8 cellular contexts compared by ENCODE assay signal in the genomic region with DNA sequence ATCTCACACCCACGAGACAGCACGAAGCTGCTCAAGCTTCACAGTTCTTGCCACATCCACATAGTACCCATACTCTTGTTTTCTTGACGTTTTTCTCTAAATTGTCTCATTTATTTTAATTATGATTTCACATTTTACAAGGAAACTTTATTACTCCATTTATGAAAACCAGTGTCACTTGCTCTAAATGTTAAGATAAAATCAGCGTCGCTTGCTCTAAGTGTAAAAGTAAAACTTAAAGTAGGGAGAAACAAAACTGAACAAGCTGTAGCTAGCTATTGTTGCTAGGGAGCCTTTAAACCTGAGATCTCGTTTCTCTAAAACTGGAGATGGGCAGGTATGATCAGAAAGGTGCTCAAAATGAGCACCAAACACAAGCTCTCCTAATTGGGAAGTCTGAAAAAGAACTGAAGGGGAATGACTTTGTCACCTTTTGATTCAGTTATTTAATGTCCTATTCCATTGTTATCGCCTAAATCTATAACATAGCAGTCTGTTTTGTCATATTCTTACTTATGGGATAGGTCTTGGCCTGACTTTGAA. TPM values are rescaled to one million over a fixed set of nuclear protein-coding genes. Genes with fewer than 3 reads are reported as not detected.
DNase-seq lines count a peak whose midpoint lies in the region; TF ChIP-seq lines count a peak whose summit lies in the region.

No MANE protein-coding gene starts in this region.

- H3K9me3 ChIP-seq in OCI-LY7 (ENCODE audit: low read length) (no peaks in the 10 kb centered on the region), esophagus (ENCODE audit: control insufficient read depth in 2 of 2, insufficient read depth in 1 of 2, low read depth in 1 of 2, low read length in 1 of 2) (no peaks in the 10 kb centered on the region), prostate gland (no peaks in the 10 kb centered on the region)

- intact Hi-C loops in OCI-LY7 (cut with micrococcal nuclease; ENCODE audit: unreplicated experiment) = loop anchor here (1.0 to 10.0 kb wide), 4 partner anchors 41 to 454 kb away; a partner anchor contains a TSS
- intact Hi-C loops in prostate gland (cut with DNase I) = no loop called here

- peak overlapping the region; percentile 93 for H3K4me2 ChIP-seq in OCI-LY7 (ENCODE audit: low read length)

- H3K27ac ChIP-seq in OCI-LY7 (ENCODE audit: low read depth, low read length, poor library complexity, severe bottlenecking) (peak overlapping the region; percentile 84), esophagus (ENCODE audit: low read depth in 2 of 2, low read length in 1 of 2) (peak overlapping the region; percentile 94 to 97), prostate gland (peak overlapping the region; percentile 81 to 84)

- no peak for DNase-seq in GM12865 (ENCODE audit: low read depth)
- no peak for DNase-seq in OCI-LY7 (ENCODE audit: low spot score)
- DNase-seq in prostate gland (ENCODE audit: low spot score) = no peak
- no peak for DNase-seq in DMS153 treated with DMSO at 0.1 percent for 48 hours (lab: John Stamatoyannopoulos, UW; ENCODE audit: unreplicated experiment)
- DNase-seq in SIG-M5 treated with dmso at 0.1 percent for 504 hours (lab: John Stamatoyannopoulos, UW; ENCODE audit: unreplicated experiment) = no peak
- no peak for DNase-seq in NCI-H82 treated with DMSO at 0.1 percent for 48 hours (lab: John Stamatoyannopoulos, UW; ENCODE audit: unreplicated experiment)
- DNase-seq in globus pallidus (ENCODE audit: low spot score) = no peak

- H3K79me2 ChIP-seq in OCI-LY7 (ENCODE audit: insufficient read depth, low read depth, low read length) = peaks cover 57% of the 10 kb centered on the region

- H2AFZ ChIP-seq in OCI-LY7 (ENCODE audit: low read length) = peak overlapping the region; percentile 81; the same call in 1 of the 2 replicates

- TF ChIP-seq CTCF in GM12865 (IDR thresholded peaks at IDR 0.05; ENCODE audit: insufficient read depth, low read depth, low read length, missing control alignments) = no peak
- no peak for TF ChIP-seq CTCF in OCI-LY7 (conservative IDR thresholded peaks at IDR 0.05; ENCODE audit: low read length)
- no peak for TF ChIP-seq CTCF in prostate gland (IDR thresholded peaks at IDR 0.05)

- H4K20me1 ChIP-seq in OCI-LY7 (ENCODE audit: insufficient read depth, low read length) = no peaks in the 10 kb centered on the region

- H3K27me3 ChIP-seq in esophagus (ENCODE audit: control insufficient read depth in 1 of 2, insufficient read depth in 2 of 2, low read length in 2 of 2) (no peaks in the 10 kb centered on the region), prostate gland (replicated peaks; ENCODE audit: insufficient read depth) (no peaks in the 10 kb centered on the region)

- POLR2A ChIA-PET in OCI-LY7 (lab: Charles Lee) = interaction anchor here (0.6 to 5.0 kb wide), 10 partner anchors 9 to 372 kb away, joined by 3 to 54 read pairs (median 5); a partner anchor contains a TSS

- H3K4me3 ChIP-seq in GM12865 (ENCODE audit: low read depth, low read length) (peak overlapping the region; percentile 96), OCI-LY7 (ENCODE audit: low read depth, low read length, poor library complexity, severe bottlenecking) (peak overlapping the region; percentile 88), esophagus (ENCODE audit: low read depth in 1 of 2, low read length in 2 of 2) (peak overlapping the region; percentile 91 to 97), prostate gland (peak overlapping the region; percentile 58 to 68)

- CTCF ChIA-PET in OCI-LY7 (lab: Charles Lee; ENCODE audit: unreplicated experiment) = interaction anchor here (1.3 kb wide), 1 partner anchor 118 kb away, joined by 3 read pairs; no protein-coding TSS in a partner anchor

- WGBS in esophagus, 2 donors = 5 to 6% methylated on average over 7 of the region's 7 CpGs
- 5% methylated on average over 7 of the region's 7 CpGs for WGBS in prostate gland

- H3K36me3 ChIP-seq in OCI-LY7 (ENCODE audit: insufficient read depth, low read length) (peaks cover 29% of the 10 kb centered on the region), esophagus (ENCODE audit: control insufficient read depth in 2 of 2, insufficient read depth in 2 of 2, low read length in 1 of 2) (peaks cover 0 to 3% of the 10 kb centered on the region in 2 donors), prostate gland (no peaks in the 10 kb centered on the region)

- peaks cover 46% of the 10 kb centered on the region for H3K4me1 ChIP-seq in OCI-LY7 (ENCODE audit: insufficient read depth, low read length, poor library complexity, severe bottlenecking)
- H3K4me1 ChIP-seq in esophagus (ENCODE audit: control insufficient read depth in 2 of 2, insufficient read depth in 2 of 2, low read length in 1 of 2) = peaks cover 0 to 5% of the 10 kb centered on the region in 2 donors
- peaks cover 11% of the 10 kb centered on the region for H3K4me1 ChIP-seq in prostate gland (replicated peaks)

- TF ChIP-seq POLR2A in prostate gland (IDR thresholded peaks at IDR 0.05) = no peak

- TSS peak; percentile 64 for BruUV-seq in OCI-LY7 (replicated peaks; lab: Mats Ljungman, UMichigan)

- H3K9me2 ChIP-seq in OCI-LY7 (ENCODE audit: insufficient read depth, low read length) = no peaks in the 10 kb centered on the region

RNA-seq across cellular contexts. Expression of a gene that starts 0.7 kb away (rescaled TPM):
- 21.6 and 25.8 TPM in 2 replicates for total RNA-seq in OCI-LY7 (2014; rRNA removed; shearing (Covaris generic))
- 37.0 and 48.1 TPM in 2 replicates for total RNA-seq in OCI-LY7 (2022)
- polyA plus RNA-seq in esophagus = 1 to 10 TPM; 5.5 to 6.2 TPM
- 10 to 100 TPM; 60.8 to 91.3 TPM for total RNA-seq in prostate gland

RNA-seq across cellular contexts. Expression of a gene that starts 1.0 kb away (rescaled TPM):
- total RNA-seq in OCI-LY7 (2014; rRNA removed; shearing (Covaris generic)) = 42.4 and 46.3 TPM in 2 replicates
- total RNA-seq in OCI-LY7 (2022) (74.6 and 86.1 TPM in 2 replicates), prostate gland (10 to 100 TPM; 20.6 to 34.0 TPM)
- polyA plus RNA-seq in esophagus = 10 to 100 TPM in 1 of 2 donors, 1 to 10 TPM in 1; 6.2 to 13.4 TPM

RNA-seq across cellular contexts. Expression of a gene that starts 12.3 kb away (rescaled TPM):
- total RNA-seq in OCI-LY7 (2014; rRNA removed; shearing (Covaris generic)) = 0.36 and 1.1 TPM in 2 replicates
- total RNA-seq in OCI-LY7 (2022) = 2.5 and 2.6 TPM in 2 replicates
- polyA plus RNA-seq in esophagus = under 1 TPM; 0.02 to 0.08 TPM
- total RNA-seq in prostate gland = 10 to 100 TPM in 1 of 2 donors, 1 to 10 TPM in 1; 6.2 to 13.7 TPM
